In genomic region chr20:45053441-45054351, GRCh38 we compare ENCODE assay signal across 11 cellular contexts. TPM values are rescaled to one million over a fixed set of nuclear protein-coding genes. Genes with fewer than 3 reads are reported as not detected.
DNase-seq lines count a peak whose midpoint lies in the region; TF ChIP-seq lines count a peak whose summit lies in the region.
"Had no signal": no experiment of that assay in that cellular context is flagged by ENCODE, and none has a peak within 500 bp of the region (broad histone marks: within the 10 kb centered on the region; RNA-seq: fewer than 3 reads in every experiment).

No MANE protein-coding gene starts in this region.

- H3K27me3 Mint-ChIP-seq in T-helper 2 cell treated with Interferon-gamma antibody and Interleukin-4, amounts not matched to agents 5 μg/mL and 100 μg/mL, for 36 hours (ENCODE audit: low read depth), result no peaks in the 10 kb centered on the region
- H3K27me3 Mint-ChIP-seq in Caco-2 (ENCODE audit: insufficient read depth, unreplicated experiment), result no peaks in the 10 kb centered on the region

- H3K36me3 ChIP-seq in MM.1S (replicated peaks; ENCODE audit: insufficient read depth, low read length) (peaks cover 11% of the 10 kb centered on the region; the same call in 1 of the 2 replicates), Caco-2 (ENCODE audit: control insufficient read depth, insufficient read depth, low read length) (no peaks in the 10 kb centered on the region)

- H3K9me3 ChIP-seq in MM.1S (replicated peaks; ENCODE audit: insufficient read depth, low read length) (no peaks in the 10 kb centered on the region), Caco-2 (no peaks in the 10 kb centered on the region)
- H3K9me3 ChIP-seq: A549 had no signal

- peak overlapping the region; percentile 97 for H3K27ac ChIP-seq in MM.1S (ENCODE audit: low read length)
- H3K27ac ChIP-seq in caudate nucleus (ENCODE audit: low read depth, low read length), result peak overlapping the region; percentile 60
- H3K27ac ChIP-seq in skin epidermis, result peak overlapping the region in 12 of 21 experiments; percentile 14 to 52 (median 32)
- H3K27ac ChIP-seq: A549 had no signal

- BruUV-seq in Caco-2 (replicated peaks; lab: Mats Ljungman, UMichigan), result no TSS peak

- no peaks in the 10 kb centered on the region for H3K9me2 ChIP-seq in MM.1S (replicated peaks; ENCODE audit: insufficient read depth, low read length)

- H3K4me3 Mint-ChIP-seq in T-helper 2 cell treated with Interferon-gamma antibody and Interleukin-4, amounts not matched to agents 5 μg/mL and 100 μg/mL, for 36 hours, result peak overlapping the region; percentile 24
- no peak overlapping the region for H3K4me3 Mint-ChIP-seq in Caco-2 (ENCODE audit: unreplicated experiment)

- H3K79me2 ChIP-seq in MM.1S (ENCODE audit: low read length), result peaks cover 77% of the 10 kb centered on the region

- CTCF ChIA-PET in Caco-2 (lab: Charles Lee), result interaction anchor here (1.5 to 3.5 kb wide), 2 partner anchors 10 to 42 kb away, joined by 7 to 15 read pairs; no protein-coding TSS in a partner anchor

- H3K27ac Mint-ChIP-seq in T-helper 2 cell treated with Interferon-gamma antibody and Interleukin-4, amounts not matched to agents 5 μg/mL and 100 μg/mL, for 36 hours, result peak overlapping the region; percentile 24
- no peak overlapping the region for H3K27ac Mint-ChIP-seq in Caco-2 (ENCODE audit: unreplicated experiment)

- peak overlapping the region; percentile 52 for H3K4me2 ChIP-seq in MM.1S (ENCODE audit: low read depth, low read length)
- H3K4me2 ChIP-seq: A549 had no signal

- H3K4me1 ChIP-seq in MM.1S (ENCODE audit: low read length) (peaks cover 94% of the 10 kb centered on the region), Caco-2 (no peaks in the 10 kb centered on the region)

- H3K4me1 Mint-ChIP-seq in T-helper 2 cell treated with Interferon-gamma antibody and Interleukin-4, amounts not matched to agents 5 μg/mL and 100 μg/mL, for 36 hours (ENCODE audit: low read depth), result peaks cover 53% of the 10 kb centered on the region
- H3K4me1 Mint-ChIP-seq in Caco-2 (ENCODE audit: low read depth, unreplicated experiment), result no peaks in the 10 kb centered on the region

- no peaks in the 10 kb centered on the region for H3K9me3 Mint-ChIP-seq in T-helper 2 cell treated with Interferon-gamma antibody and Interleukin-4, amounts not matched to agents 5 μg/mL and 100 μg/mL, for 36 hours
- H3K9me3 Mint-ChIP-seq in Caco-2 (ENCODE audit: unreplicated experiment), result no peaks in the 10 kb centered on the region

- H3K4me3 ChIP-seq in MM.1S (ENCODE audit: low read length) (peak overlapping the region; percentile 17; the same call in 1 of the 2 replicates), skin epidermis (no peak overlapping the region), Caco-2 (ENCODE audit: low read depth, low read length) (no peak overlapping the region)
- H3K4me3 ChIP-seq: A549 had no signal

- no peak for DNase-seq in T-helper 2 cell treated with Interferon-gamma antibody and Interleukin-4, amounts not matched to agents 5 μg/mL and 100 μg/mL, for 36 hours (ENCODE audit: low spot score)
- DNase-seq in T-helper 2 cell (no peak), MM.1S (no peak), caudate nucleus (lab: John Stamatoyannopoulos, UW) (no peak), SHP77 (lab: John Stamatoyannopoulos, UW) (no peak), Caco-2 (no peak)
- DNase-seq in activated effector memory CD4-positive, alpha-beta T cell treated with anti-CD3 and anti-CD28 coated beads, Interleukin-2, amount 50 U/mL, for 16 hours, result no peak
- DNase-seq: cortex of kidney had no signal

- no peak overlapping the region for H2AFZ ChIP-seq in MM.1S (ENCODE audit: low read length)

- intact Hi-C loops in Caco-2 (cut with micrococcal nuclease; ENCODE audit: unreplicated experiment), result no loop called here

- H4K20me1 ChIP-seq in MM.1S (ENCODE audit: insufficient read depth, low read length), result no peaks in the 10 kb centered on the region

- peaks cover 61% of the 10 kb centered on the region for H3F3A ChIP-seq in MM.1S (ENCODE audit: insufficient read depth, low read length)

- H3K36me3 Mint-ChIP-seq in T-helper 2 cell treated with Interferon-gamma antibody and Interleukin-4, amounts not matched to agents 5 μg/mL and 100 μg/mL, for 36 hours (ENCODE audit: low read depth), result peaks cover 49% of the 10 kb centered on the region
- H3K36me3 Mint-ChIP-seq in Caco-2 (ENCODE audit: insufficient read depth, unreplicated experiment), result peaks cover 17% of the 10 kb centered on the region

- H3K9ac ChIP-seq in MM.1S (ENCODE audit: low read length), result peak overlapping the region; percentile 67

- H3K27me3 ChIP-seq in MM.1S (replicated peaks; ENCODE audit: insufficient read depth, low read length) (no peaks in the 10 kb centered on the region), Caco-2 (replicated peaks; ENCODE audit: control insufficient read depth, insufficient read depth, low read length) (no peaks in the 10 kb centered on the region)

- POLR2A ChIA-PET in Caco-2 (lab: Charles Lee), result no interaction called here

- TF ChIP-seq CTCF in MM.1S (IDR thresholded peaks at IDR 0.05; ENCODE audit: low read length) (no peak), Caco-2 (IDR thresholded peaks at IDR 0.05; ENCODE audit: insufficient read depth in 1 of 2, low read depth in 1 of 2, low read length in 1 of 2, severe bottlenecking in 1 of 2, unreplicated experiment in 1 of 2) (no peak)

RNA-seq across cellular contexts. Expression of gene KCNS1, which starts 47.2 kb away (rescaled TPM):
- total RNA-seq in Caco-2 (2022), result 0.09 TPM in 1 of 2 replicates, not detected in the other
- total RNA-seq: posterior vena cava had no signal

Comparison
In these comparisons a context has a peak if more than half of its experiments do, and no peak if none do; other contexts are left out.
1. H3K27ac ChIP-seq: peak in every context shown above with its lines; median percentile 97 in MM.1S; 60 in caudate nucleus; 32 in skin epidermis.